In genomic region chr3:123976181-123976898, GRCh38 we compare ENCODE assay signal across 13 cellular contexts. TPM values are rescaled to one million over a fixed set of nuclear protein-coding genes. Genes with fewer than 3 reads are reported as not detected.
"Had no signal": no experiment of that assay in that cellular context is flagged by ENCODE, and none has a peak within 500 bp of the region (broad histone marks: within the 10 kb centered on the region; RNA-seq: fewer than 3 reads in every experiment).

No MANE protein-coding gene starts in this region.

RNA-seq across cellular contexts. Expression of gene ROPN1, which starts 15.6 kb away (rescaled TPM):
- total RNA-seq: activated CD4-positive, alpha-beta memory T cell treated with anti-CD3 and anti-CD28 coated beads for 36 hours; activated CD4-positive, alpha-beta T cell treated with anti-CD3 and anti-CD28 coated beads for 36 hours; activated CD8-positive, alpha-beta memory T cell treated with anti-CD3 and anti-CD28 coated beads, Interleukin-2, amount 10 ng/mL, durations not matched to agents 7 days and 5 days; activated naive CD4-positive, alpha-beta T cell treated with anti-CD3 and anti-CD28 coated beads for 36 hours; activated T-helper 2 cell treated with anti-CD3 and anti-CD28 coated beads, Interferon-gamma antibody, Interleukin-2, Interleukin-4, amounts not matched to agents 10 μg/mL and 5 μg/mL and 100 μg/mL, durations not matched to agents 14 hours and 24 hours and 36 hours; liver; mesenteric fat pad; osteocyte; pulmonary artery endothelial cell; sigmoid colon; T-helper 17 cell; thoracic aorta; ureter had no signal
- polyA plus RNA-seq: liver had no signal
